11 cellular contexts compared by ENCODE assay signal in the genomic region with DNA sequence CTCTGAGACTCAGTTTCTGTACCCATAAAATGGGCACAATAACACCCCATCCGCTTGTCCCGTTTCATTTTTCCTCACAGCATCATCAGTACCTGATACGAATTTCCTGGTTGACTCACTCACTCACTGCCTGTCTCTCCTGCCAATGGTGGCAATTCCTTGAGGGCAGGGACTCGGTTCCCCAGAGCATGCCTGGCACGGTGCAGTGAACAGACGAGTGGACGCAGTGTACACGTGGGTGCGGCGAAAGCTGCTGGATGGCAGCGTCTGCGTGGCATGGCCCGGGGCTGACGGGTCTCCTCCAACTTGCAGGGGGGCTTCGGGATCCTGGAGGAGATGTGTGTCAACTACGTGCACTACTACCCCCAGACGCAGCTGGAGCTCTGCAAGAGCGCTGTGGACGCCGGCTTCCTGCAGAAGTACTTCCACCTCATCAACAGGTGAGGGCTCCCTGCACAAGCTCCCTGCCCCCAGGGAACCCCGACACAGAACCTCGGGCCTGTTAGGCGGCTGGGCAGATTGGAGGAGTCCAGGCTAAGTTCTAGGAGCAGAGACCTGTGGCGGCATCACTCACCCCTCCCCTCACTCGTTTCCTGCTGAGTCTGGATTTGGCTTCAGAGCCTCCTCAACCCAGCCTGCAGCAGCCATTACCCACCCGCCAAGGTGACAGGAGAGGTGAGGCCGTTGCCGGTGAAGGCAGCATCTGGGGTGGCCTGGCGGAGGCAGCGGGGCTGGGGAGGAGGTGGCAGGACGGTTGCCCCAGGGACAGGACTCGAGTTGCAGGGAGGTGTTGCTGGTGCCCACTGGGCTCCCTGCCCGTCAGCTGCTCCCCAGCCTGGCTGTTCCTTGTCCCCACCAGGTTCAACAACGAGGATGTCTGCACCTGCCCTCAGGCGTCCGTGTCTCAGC. TPM values are rescaled to one million over a fixed set of nuclear protein-coding genes. Genes with fewer than 3 reads are reported as not detected.
DNase-seq lines count a peak whose midpoint lies in the region; ATAC-seq lines count a peak whose summit lies in the region.
"Had no signal": no experiment of that assay in that cellular context is flagged by ENCODE, and none has a peak within 500 bp of the region (broad histone marks: within the 10 kb centered on the region; RNA-seq: fewer than 3 reads in every experiment).

No MANE protein-coding gene starts in this region.

- H3K36me3 ChIP-seq in trophoblast cell (ENCODE audit: control insufficient read depth in 1 of 2, insufficient read depth in 2 of 2, low read length in 2 of 2), result no peaks in the 10 kb centered on the region

- H3K79me2 ChIP-seq in trophoblast cell (ENCODE audit: control insufficient read depth, insufficient read depth, low read length, poor library complexity), result no peaks in the 10 kb centered on the region

- no peak overlapping the region for H3K14ac ChIP-seq in trophoblast cell (ENCODE audit: low read length)

- H3K27me3 ChIP-seq in trophoblast cell (ENCODE audit: insufficient read depth, low read length), result peaks cover 3% of the 10 kb centered on the region

- ATAC-seq in HG03521 (IDR thresholded peaks at IDR 0.05; ENCODE audit: unreplicated experiment), result no peak

- H3K27ac ChIP-seq in trophoblast cell (ENCODE audit: low read depth, low read length), result no peak overlapping the region
- H3K27ac ChIP-seq: 22Rv1 had no signal

- WGBS in trophoblast cell (ENCODE audit: extremely low coverage, insufficient coverage, insufficient read length), result no CpG with 5 or more reads among the region's 36 CpGs

- no peak overlapping the region for H3K4ac ChIP-seq in trophoblast cell (ENCODE audit: low read depth, low read length)

- H3K4me3 ChIP-seq in trophoblast cell (ENCODE audit: low read depth, low read length), result peak overlapping the region; percentile 30

- no peak overlapping the region for H3K23ac ChIP-seq in trophoblast cell (ENCODE audit: low read length)

- no peak overlapping the region for H3K18ac ChIP-seq in trophoblast cell (ENCODE audit: low read length)

- H4K8ac ChIP-seq in trophoblast cell (ENCODE audit: low read depth, low read length), result no peak overlapping the region

- no peak overlapping the region for H2AFZ ChIP-seq in trophoblast cell (ENCODE audit: insufficient read depth, low read length, poor library complexity)

- no peak overlapping the region for H2BK12ac ChIP-seq in trophoblast cell (ENCODE audit: low read length)

- no peak overlapping the region for H4K91ac ChIP-seq in trophoblast cell (ENCODE audit: low read depth, low read length)

- H2AK5ac ChIP-seq in trophoblast cell (ENCODE audit: low read length), result no peak overlapping the region

- no peak overlapping the region for H3K4me2 ChIP-seq in trophoblast cell (ENCODE audit: low read length)

- no peak overlapping the region for H2BK120ac ChIP-seq in trophoblast cell (ENCODE audit: insufficient read depth, low read length, poor library complexity)

- H3K9me3 ChIP-seq in trophoblast cell (ENCODE audit: insufficient read depth, low read depth, low read length), result peaks cover 2% of the 10 kb centered on the region

- no peak overlapping the region for H3K9ac ChIP-seq in trophoblast cell (ENCODE audit: low read length)

- no peak overlapping the region for H2BK5ac ChIP-seq in trophoblast cell (ENCODE audit: low read depth, low read length, poor library complexity)

- intact Hi-C loops in head of caudate nucleus (cut with DNase I), result no loop called here

- peaks cover 0 to 4% of the 10 kb centered on the region in 2 experiments for H3K4me1 ChIP-seq in trophoblast cell (ENCODE audit: control insufficient read depth in 1 of 2, insufficient read depth in 2 of 2, low read length in 2 of 2)

- no peak overlapping the region for H4K12ac ChIP-seq in trophoblast cell (ENCODE audit: low read depth, low read length)

- no peaks in the 10 kb centered on the region for H3K79me1 ChIP-seq in trophoblast cell (ENCODE audit: low read length)

- DNase-seq in DMS153 (lab: John Stamatoyannopoulos, UW) (peak; percentile 67), DMS153 treated with DMSO at 0.1 percent for 48 hours (lab: John Stamatoyannopoulos, UW; ENCODE audit: unreplicated experiment) (no peak), NCI-H345 (lab: John Stamatoyannopoulos, UW) (peak; percentile 79), activated T-cell treated with anti-CD3 and anti-CD28 coated beads for 4 hours (peak; percentile 16), trophoblast cell (no peak), NCI-H1105 (lab: John Stamatoyannopoulos, UW) (no peak), head of caudate nucleus (no peak)
- DNase-seq: H7 had no signal

RNA-seq across cellular contexts. Expression of gene DBH, which starts 20.3 kb away (rescaled TPM):
- 0.01 and 0.03 TPM in 2 replicates for polyA plus RNA-seq in trophoblast cell (2013)

RNA-seq across cellular contexts. Expression of gene FAM163B, which starts 47.3 kb away (rescaled TPM):
- polyA plus RNA-seq in trophoblast cell (2013), result 0.89 and 0.90 TPM in 2 replicates
- polyA plus RNA-seq: esophagus had no signal

Comparison
In these comparisons a context has a peak if more than half of its experiments do, and no peak if none do; other contexts are left out.
1. DNase-seq: peak in DMS153 (single experiment), NCI-H345 (single experiment) and activated T-cell treated with anti-CD3 and anti-CD28 coated beads for 4 hours (single experiment); none in DMS153 treated with DMSO at 0.1 percent for 48 hours (single experiment), trophoblast cell (0 of 2), NCI-H1105 (single experiment) and head of caudate nucleus (0 of 42).